In genomic region chr6:154228521-154228905, GRCh38 we compare ENCODE assay signal across 22 cellular contexts.
A peak's percentile ranks its signal among the peaks of the same experiment; 100 is the strongest.
DNase-seq lines count a peak whose midpoint lies in the region; ATAC-seq and TF ChIP-seq lines count a peak whose summit lies in the region.
"Had no signal": no experiment of that assay in that cellular context is flagged by ENCODE, and none has a peak within 500 bp of the region (broad histone marks: within the 10 kb centered on the region; RNA-seq: fewer than 3 reads in every experiment).

No MANE protein-coding gene starts in this region.

- no peaks in the 10 kb centered on the region for H3K9me3 Mint-ChIP-seq in stimulated activated naive CD8-positive, alpha-beta T cell treated with anti-CD3 and anti-CD28 coated beads, Interleukin-15, Interleukin-2, amounts not matched to agents 100 ng/mL and 50 ng/mL, for 24 hours
- no peaks in the 10 kb centered on the region for H3K9me3 Mint-ChIP-seq in stimulated activated naive CD8-positive, alpha-beta T cell treated with anti-CD3 and anti-CD28 coated beads, Interleukin-15, amount 100 ng/mL, for 72 hours
- H3K9me3 Mint-ChIP-seq in dendritic cell treated with granulocyte-macrophage colony-stimulating factor and Interleukin-4, amounts not matched to agents 40 ng/mL and 50 ng/mL, for 4 days: no peaks in the 10 kb centered on the region
- H3K9me3 Mint-ChIP-seq: memory B cell had no signal

- intact Hi-C loops in dendritic cell treated with granulocyte-macrophage colony-stimulating factor and Interleukin-4, amounts not matched to agents 40 ng/mL and 50 ng/mL, for 4 days (cut with micrococcal nuclease): no loop called here

- H3K4me1 Mint-ChIP-seq in stimulated activated naive CD8-positive, alpha-beta T cell treated with anti-CD3 and anti-CD28 coated beads, Interleukin-15, Interleukin-2, amounts not matched to agents 100 ng/mL and 50 ng/mL, for 24 hours (ENCODE audit: low read depth): peaks cover 85% of the 10 kb centered on the region
- H3K4me1 Mint-ChIP-seq in stimulated activated naive CD8-positive, alpha-beta T cell treated with anti-CD3 and anti-CD28 coated beads, Interleukin-15, amount 100 ng/mL, for 72 hours: peaks cover 86% of the 10 kb centered on the region
- peaks cover 53% of the 10 kb centered on the region for H3K4me1 Mint-ChIP-seq in T-helper 17 cell
- H3K4me1 Mint-ChIP-seq in dendritic cell treated with granulocyte-macrophage colony-stimulating factor and Interleukin-4, amounts not matched to agents 40 ng/mL and 50 ng/mL, for 4 days (ENCODE audit: low read depth): peaks cover 77% of the 10 kb centered on the region

- DNase-seq in stimulated activated naive CD8-positive, alpha-beta T cell treated with anti-CD3 and anti-CD28 coated beads, Interleukin-15, amount 100 ng/mL, for 72 hours: no peak
- DNase-seq in T-helper 17 cell (no peak), GM13976 (ENCODE audit: low spot score) (no peak), amygdala (lab: John Stamatoyannopoulos, UW) (no peak), NCI-H2107 (lab: John Stamatoyannopoulos, UW) (no peak)
- DNase-seq: activated naive CD4-positive, alpha-beta T cell; activated T-cell treated with anti-CD3 and anti-CD28 coated beads, Interleukin-2, amount 50 U/mL, for 1 hour; cortex of kidney; DND-41; MV-4-11; NCI-H1436; NCI-H2081; NCI-H226; NCI-H69; right cardiac atrium; stimulated activated CD4-positive, alpha-beta T cell treated with anti-CD3 and anti-CD28 coated beads, Interleukin-1b, Interleukin-23, amount 100 ng/mL, for 48 hours; tibial artery had no signal

- no peaks in the 10 kb centered on the region for H3K9me3 ChIP-seq in T-helper 17 cell (ENCODE audit: control insufficient read depth, low read length, poor library complexity, severe bottlenecking)
- H3K9me3 ChIP-seq: tibial artery had no signal

- H3K36me3 Mint-ChIP-seq in stimulated activated naive CD8-positive, alpha-beta T cell treated with anti-CD3 and anti-CD28 coated beads, Interleukin-15, Interleukin-2, amounts not matched to agents 100 ng/mL and 50 ng/mL, for 24 hours (ENCODE audit: low read depth): no peaks in the 10 kb centered on the region
- peaks cover 3% of the 10 kb centered on the region for H3K36me3 Mint-ChIP-seq in T-helper 17 cell (ENCODE audit: low read depth)
- peaks cover 80% of the 10 kb centered on the region for H3K36me3 Mint-ChIP-seq in dendritic cell treated with granulocyte-macrophage colony-stimulating factor and Interleukin-4, amounts not matched to agents 40 ng/mL and 50 ng/mL, for 4 days (ENCODE audit: low read depth)
- H3K36me3 Mint-ChIP-seq: memory B cell had no signal

- in situ Hi-C loops in GM13976 (cut with MboI; ENCODE audit: low sequenced_read_pairs, unreplicated experiment): no loop called here

- H3K27ac Mint-ChIP-seq in stimulated activated naive CD8-positive, alpha-beta T cell treated with anti-CD3 and anti-CD28 coated beads, Interleukin-15, Interleukin-2, amounts not matched to agents 100 ng/mL and 50 ng/mL, for 24 hours: peak overlapping the region; percentile 14
- peak overlapping the region in 1 of 2 donors; percentile 21 for H3K27ac Mint-ChIP-seq in stimulated activated naive CD8-positive, alpha-beta T cell treated with anti-CD3 and anti-CD28 coated beads, Interleukin-15, amount 100 ng/mL, for 72 hours
- peak overlapping the region; percentile 98 for H3K27ac Mint-ChIP-seq in T-helper 17 cell
- H3K27ac Mint-ChIP-seq in dendritic cell treated with granulocyte-macrophage colony-stimulating factor and Interleukin-4, amounts not matched to agents 40 ng/mL and 50 ng/mL, for 4 days: peak overlapping the region; percentile 74
- H3K27ac Mint-ChIP-seq: memory B cell had no signal

- no peak for ATAC-seq in stimulated activated naive CD8-positive, alpha-beta T cell treated with anti-CD3 and anti-CD28 coated beads, Interleukin-15, amount 100 ng/mL, for 72 hours
- no peak for ATAC-seq in T-helper 17 cell
- ATAC-seq: activated CD4-positive, CD25-positive, alpha-beta regulatory T cell treated with anti-CD3 and anti-CD28 coated beads, Interleukin-2, amount 50 U/mL, for 24 hours; right cardiac atrium; Right ventricle myocardium inferior had no signal

- TF ChIP-seq CTCF in GM13976 (IDR thresholded peaks at IDR 0.05; ENCODE audit: borderline replicate concordance, control extremely low read depth, extremely low read depth, insufficient read depth, missing control alignments): no peak

- no peak overlapping the region for H3K4me3 Mint-ChIP-seq in stimulated activated naive CD8-positive, alpha-beta T cell treated with anti-CD3 and anti-CD28 coated beads, Interleukin-15, Interleukin-2, amounts not matched to agents 100 ng/mL and 50 ng/mL, for 24 hours
- no peak overlapping the region for H3K4me3 Mint-ChIP-seq in stimulated activated naive CD8-positive, alpha-beta T cell treated with anti-CD3 and anti-CD28 coated beads, Interleukin-15, amount 100 ng/mL, for 72 hours
- H3K4me3 Mint-ChIP-seq in T-helper 17 cell: no peak overlapping the region
- no peak overlapping the region for H3K4me3 Mint-ChIP-seq in dendritic cell treated with granulocyte-macrophage colony-stimulating factor and Interleukin-4, amounts not matched to agents 40 ng/mL and 50 ng/mL, for 4 days
- H3K4me3 Mint-ChIP-seq: memory B cell had no signal

- H3K27me3 Mint-ChIP-seq in stimulated activated naive CD8-positive, alpha-beta T cell treated with anti-CD3 and anti-CD28 coated beads, Interleukin-15, Interleukin-2, amounts not matched to agents 100 ng/mL and 50 ng/mL, for 24 hours: no peaks in the 10 kb centered on the region
- no peaks in the 10 kb centered on the region for H3K27me3 Mint-ChIP-seq in stimulated activated naive CD8-positive, alpha-beta T cell treated with anti-CD3 and anti-CD28 coated beads, Interleukin-15, amount 100 ng/mL, for 72 hours
- no peaks in the 10 kb centered on the region for H3K27me3 Mint-ChIP-seq in T-helper 17 cell
- H3K27me3 Mint-ChIP-seq in dendritic cell treated with granulocyte-macrophage colony-stimulating factor and Interleukin-4, amounts not matched to agents 40 ng/mL and 50 ng/mL, for 4 days: no peaks in the 10 kb centered on the region
- H3K27me3 Mint-ChIP-seq: memory B cell had no signal
